1 cellular context compared by ENCODE assay signal in the genomic region with DNA sequence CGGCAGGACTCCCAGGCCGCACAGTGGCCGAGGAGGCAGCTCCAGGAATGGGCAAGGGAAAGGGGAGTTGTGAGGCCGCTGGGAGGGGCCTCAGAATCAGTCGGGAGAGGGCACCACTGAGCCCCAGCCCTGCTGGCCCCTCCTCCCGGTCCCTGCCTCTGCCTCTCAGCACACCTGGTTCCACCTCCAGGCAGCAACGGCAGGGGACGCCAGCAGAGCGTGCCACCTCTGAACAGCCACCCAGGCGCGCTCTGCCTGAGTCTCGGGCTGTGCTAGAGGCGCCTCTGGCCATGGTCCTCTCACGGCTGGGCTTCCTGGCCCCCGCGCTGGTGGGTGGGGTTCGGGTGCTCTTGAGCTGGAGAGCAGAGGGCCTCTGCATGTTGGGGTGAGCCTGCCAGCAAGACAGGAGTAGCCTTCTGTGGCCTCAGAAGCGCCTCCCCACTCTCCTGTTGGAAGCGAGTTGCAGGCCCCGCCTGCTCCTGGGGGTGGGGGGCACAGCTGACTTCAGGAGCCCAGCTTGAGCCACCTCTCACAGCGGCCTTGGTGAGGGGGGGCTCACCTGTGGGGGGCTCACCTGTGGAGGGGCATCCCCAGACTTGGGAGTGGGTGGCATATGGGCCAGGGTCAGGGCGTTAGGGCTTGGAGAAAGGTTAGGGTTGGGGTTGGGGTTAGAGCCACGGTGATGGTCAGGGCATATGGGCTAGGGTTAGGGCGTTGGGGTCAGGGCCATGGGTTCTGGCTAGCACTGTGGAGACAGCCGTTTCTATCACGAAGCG.
TF ChIP-seq lines count a peak whose summit lies in the region.

No MANE protein-coding gene starts in this region.

TF ChIP-seq in WTC11, 78 proteins besides CTCF, POLR2A, EP300 and RAD21 (continued from another document):
- TF ChIP-seq, protein P1, sequence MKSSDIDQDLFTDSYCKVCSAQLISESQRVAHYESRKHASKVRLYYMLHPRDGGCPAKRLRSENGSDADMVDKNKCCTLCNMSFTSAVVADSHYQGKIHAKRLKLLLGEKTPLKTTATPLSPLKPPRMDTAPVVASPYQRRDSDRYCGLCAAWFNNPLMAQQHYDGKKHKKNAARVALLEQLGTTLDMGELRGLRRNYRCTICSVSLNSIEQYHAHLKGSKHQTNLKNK (CRISPR knock-in tag; IDR thresholded peaks at IDR 0.05) = no peak
- no peak for TF ChIP-seq ZNF138 (CRISPR knock-in tag; conservative IDR thresholded peaks at IDR 0.05)
- TF ChIP-seq ETV6 (CRISPR knock-in tag; IDR thresholded peaks at IDR 0.05) = peak; percentile 54; the same call in 1 of the 2 replicates
- TF ChIP-seq TEAD1 (CRISPR knock-in tag; IDR thresholded peaks at IDR 0.05) = 0 out of 2 replicates have a peak, but pooled peaks have one; percentile 41
